ENCODE assay signal across 8 cellular contexts in the genomic region with DNA sequence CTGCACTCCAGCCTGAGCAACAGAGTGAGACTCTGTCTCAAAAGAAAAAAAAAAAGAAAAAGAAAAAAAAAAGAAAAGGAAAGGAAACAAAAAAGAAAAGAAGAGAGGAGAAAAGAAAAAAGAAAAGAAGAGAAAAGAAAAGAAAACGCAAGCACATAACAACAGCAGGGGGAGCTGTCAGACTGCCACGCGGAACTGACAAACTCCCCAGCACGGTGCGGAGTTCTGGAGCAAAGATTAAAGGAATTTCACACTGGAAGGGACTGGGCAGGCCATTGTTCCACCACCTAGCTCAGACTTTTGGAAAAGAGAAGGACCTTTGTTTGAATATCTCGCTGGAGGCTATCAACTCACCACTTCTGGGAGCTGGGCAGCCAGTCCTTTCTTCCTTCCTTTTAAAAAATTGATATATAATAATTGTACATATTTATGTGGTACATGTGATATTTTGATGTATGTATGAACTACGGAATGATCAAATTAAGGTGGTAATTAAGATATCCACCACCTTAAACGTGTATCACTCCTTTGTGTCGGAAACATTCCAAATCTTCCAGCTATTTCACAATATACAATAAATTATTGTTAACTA. TPM values are rescaled to one million over a fixed set of nuclear protein-coding genes. Genes with fewer than 3 reads are reported as not detected.
A peak's percentile ranks its signal among the peaks of the same experiment; 100 is the strongest.
DNase-seq lines count a peak whose midpoint lies in the region; ATAC-seq and TF ChIP-seq lines count a peak whose summit lies in the region.

No MANE protein-coding gene starts in this region.

- H3K4me1 ChIP-seq in SJCRH30 (no peaks in the 10 kb centered on the region), sigmoid colon (peaks cover 0 to 7% (median 0%) of the 10 kb centered on the region in 4 donors), vagina (no peaks in the 10 kb centered on the region)

- H3K27me3 ChIP-seq in SJCRH30 (no peaks in the 10 kb centered on the region), sigmoid colon (no peaks in the 10 kb centered on the region), vagina (no peaks in the 10 kb centered on the region)

- TF ChIP-seq POLR2A in sigmoid colon (IDR thresholded peaks at IDR 0.05) (no peak), vagina (IDR thresholded peaks at IDR 0.05) (no peak)

- TF ChIP-seq EP300 in sigmoid colon (IDR thresholded peaks at IDR 0.05), result no peak

- H3K4me3 ChIP-seq in SJCRH30 (no peak overlapping the region), fibroblast of villous mesenchyme (ENCODE audit: low read depth, low read length) (no peak overlapping the region), sigmoid colon (no peak overlapping the region), vagina (no peak overlapping the region)

- H3K27ac ChIP-seq in SJCRH30, result no peak overlapping the region
- no peak overlapping the region for H3K27ac ChIP-seq in sigmoid colon
- no peak overlapping the region for H3K27ac ChIP-seq in vagina

- TF ChIP-seq CTCF in AG09319 (IDR thresholded peaks at IDR 0.05; ENCODE audit: low read depth, low read length), result peak; percentile 59
- TF ChIP-seq CTCF in GM12874 (IDR thresholded peaks at IDR 0.05; ENCODE audit: insufficient read depth, low read depth, low read length), result peak; percentile 26; the same call in 1 of the 2 replicates
- peak; percentile 59 for TF ChIP-seq CTCF in fibroblast of villous mesenchyme (IDR thresholded peaks at IDR 0.05; ENCODE audit: insufficient read depth, low read depth, low read length)
- TF ChIP-seq CTCF in sigmoid colon (IDR thresholded peaks at IDR 0.05), result peak in 3 of 4 experiments; percentile 22 to 39 (median 31)
- TF ChIP-seq CTCF in vagina (IDR thresholded peaks at IDR 0.05), result no peak

- H3K36me3 ChIP-seq in SJCRH30 (no peaks in the 10 kb centered on the region), sigmoid colon (no peaks in the 10 kb centered on the region), vagina (no peaks in the 10 kb centered on the region)

- 20 to 27% methylated on average over 9 of the region's 9 CpGs for WGBS in sigmoid colon, 2 donors

- intact Hi-C loops in sigmoid colon (cut with DNase I) (no loop called here), vagina (cut with DNase I) (no loop called here)

- ATAC-seq in HG03571 (IDR thresholded peaks at IDR 0.05; ENCODE audit: unreplicated experiment), result no peak

- H3K9me3 ChIP-seq in SJCRH30 (replicated peaks), result no peaks in the 10 kb centered on the region
- no peaks in the 10 kb centered on the region for H3K9me3 ChIP-seq in sigmoid colon
- no peaks in the 10 kb centered on the region for H3K9me3 ChIP-seq in vagina

- peak; percentile 1 for DNase-seq in AG09319 (ENCODE audit: extremely low read depth, low read depth)
- DNase-seq in SJCRH30, result peak; percentile 35 to 54
- DNase-seq in fibroblast of villous mesenchyme (ENCODE audit: low read depth), result peak; percentile 39
- no peak for DNase-seq in sigmoid colon
- no peak for DNase-seq in cerebellar nuclear complex (lab: John Stamatoyannopoulos, UW)
- DNase-seq in vagina (ENCODE audit: extremely low spot score in 2 of 2), result no peak

RNA-seq across cellular contexts. Expression of a gene that starts 40.5 kb away (rescaled TPM):
- not detected in 2 replicates for total RNA-seq in SJCRH30 (2014; rRNA removed; shearing (Covaris generic))
- total RNA-seq in fibroblast of villous mesenchyme (not detected in 2 replicates), sigmoid colon (not detected), vagina (not detected)
- not detected for polyA plus RNA-seq in sigmoid colon

Comparison
In these comparisons a context has a peak if more than half of its experiments do, and no peak if none do; other contexts are left out.
1. DNase-seq: peak in AG09319 (single experiment), SJCRH30 (2 of 2) and fibroblast of villous mesenchyme (single experiment); none in sigmoid colon (single experiment), cerebellar nuclear complex (0 of 2) and vagina (0 of 2).
2. CTCF ChIP-seq: peak in AG09319 (single experiment), GM12874 (single experiment), fibroblast of villous mesenchyme (single experiment) and sigmoid colon (3 of 4); none in vagina (0 of 3).